8 cellular contexts compared by ENCODE assay signal in the genomic region with DNA sequence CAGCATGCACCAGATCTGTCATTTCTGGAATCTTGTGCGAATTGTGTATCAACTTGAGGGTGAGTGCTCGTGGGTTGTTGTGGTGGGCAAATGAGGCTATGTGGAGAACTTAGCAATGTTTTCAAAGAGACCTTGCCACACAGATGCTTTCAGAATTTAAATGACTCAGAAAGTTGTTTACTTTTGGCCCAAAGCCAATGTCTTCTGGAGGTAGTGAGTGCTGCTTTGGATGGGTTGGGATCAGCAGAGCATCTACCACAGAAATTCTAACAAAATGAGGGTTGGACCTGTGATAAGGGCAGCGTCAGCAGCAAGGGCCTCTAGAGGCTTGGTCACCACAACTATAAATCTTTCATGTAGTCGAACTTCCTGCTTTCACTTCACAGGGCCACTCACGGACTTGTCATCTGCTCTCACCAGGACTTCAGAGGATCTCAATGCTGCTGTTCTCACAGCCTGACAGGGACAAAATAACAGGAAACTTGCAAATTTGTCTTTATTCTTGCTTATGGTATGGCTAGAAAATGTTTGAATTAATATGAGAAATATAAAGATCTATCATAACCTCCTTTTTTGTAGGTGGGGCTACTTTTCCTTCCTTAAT.
A peak's percentile ranks its signal among the peaks of the same experiment; 100 is the strongest.
DNase-seq lines count a peak whose midpoint lies in the region; ATAC-seq lines count a peak whose summit lies in the region.

No MANE protein-coding gene starts in this region.

- H3K4me3 ChIP-seq in skeletal muscle cell (ENCODE audit: low read depth, low read length): no peak overlapping the region

- ATAC-seq in GM19372 (IDR thresholded peaks at IDR 0.05; ENCODE audit: low read depth, unreplicated experiment) (peak; percentile 90), HG03159 (IDR thresholded peaks at IDR 0.05; ENCODE audit: unreplicated experiment) (peak; percentile 85)

- H3K27ac ChIP-seq in epithelial cell of prostate: no peak overlapping the region

- peak; percentile 24 for DNase-seq in NCI-H146 (lab: John Stamatoyannopoulos, UW)
- DNase-seq in NCI-H146 treated with DMSO at 0.1 percent for 48 hours (lab: John Stamatoyannopoulos, UW; ENCODE audit: unreplicated experiment): no peak
- peak; percentile 94 for DNase-seq in OCI-M1 (lab: John Stamatoyannopoulos, UW)
- peak; percentile 69 for DNase-seq in epithelial cell of prostate (ENCODE audit: low read depth, low spot score)
- DNase-seq in skeletal muscle cell (ENCODE audit: low read depth): peak; percentile 86
- no peak for DNase-seq in NCI-H2081 (lab: John Stamatoyannopoulos, UW)

Comparison
In these comparisons a context has a peak if more than half of its experiments do, and no peak if none do; other contexts are left out.
1. DNase-seq: peak in NCI-H146 (single experiment), OCI-M1 (single experiment), epithelial cell of prostate (single experiment) and skeletal muscle cell (single experiment); none in NCI-H146 treated with DMSO at 0.1 percent for 48 hours (single experiment) and NCI-H2081 (0 of 2).